In the genomic region with DNA sequence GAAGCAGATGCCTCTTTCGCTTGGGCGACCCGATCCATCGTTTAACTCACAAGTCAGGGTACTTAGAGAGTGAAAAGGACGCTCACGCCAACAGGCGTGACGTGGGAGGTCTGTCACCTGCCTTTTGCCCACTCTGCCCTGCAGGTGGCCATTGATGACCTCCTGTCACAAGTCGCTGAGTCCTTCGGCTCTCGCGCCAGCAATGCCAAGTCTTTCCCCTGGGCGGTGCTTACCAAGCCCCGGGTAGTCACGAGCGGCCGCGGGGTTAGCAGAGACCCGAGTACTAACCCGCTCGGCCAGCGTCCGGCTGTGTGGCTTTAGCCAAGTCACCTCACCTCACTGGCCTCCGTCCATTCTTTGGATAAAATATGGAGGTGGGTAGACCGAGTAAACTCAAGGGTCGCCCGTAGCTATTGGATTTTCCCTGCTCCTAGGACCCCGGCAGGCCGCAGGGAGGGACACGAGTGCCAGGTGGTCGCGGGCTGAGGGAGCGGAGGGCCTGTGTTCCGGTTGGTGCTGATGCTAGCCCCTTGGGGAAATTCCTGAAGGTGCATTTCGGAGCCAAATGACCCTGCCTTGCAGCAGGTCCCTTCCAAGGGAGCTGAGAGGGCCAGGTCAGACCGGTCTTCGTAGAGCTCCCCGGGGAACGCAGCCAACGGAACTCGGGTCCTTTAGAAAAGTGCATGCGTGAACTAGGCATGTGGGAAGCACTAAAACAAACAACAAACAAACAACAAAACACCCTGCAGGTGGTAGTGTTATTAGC, we compare ENCODE assay signal across 8 cellular contexts. TPM values are rescaled to one million over a fixed set of nuclear protein-coding genes. Genes with fewer than 3 reads are reported as not detected.
DNase-seq lines count a peak whose midpoint lies in the region; ATAC-seq lines count a peak whose summit lies in the region.

No MANE protein-coding gene starts in this region.

- H3K27ac ChIP-seq in right cardiac atrium (ENCODE audit: low read length) (no peak overlapping the region), rectal smooth muscle tissue (ENCODE audit: low read depth, low read length) (no peak overlapping the region)

- H3K27me3 ChIP-seq in right cardiac atrium (ENCODE audit: control insufficient read depth, insufficient read depth) (no peaks in the 10 kb centered on the region), rectal smooth muscle tissue (ENCODE audit: control insufficient read depth, insufficient read depth, low read length) (peaks cover 4% of the 10 kb centered on the region)

- no peaks in the 10 kb centered on the region for H3K9me3 Mint-ChIP-seq in activated naive CD8-positive, alpha-beta T cell treated with anti-CD3 and anti-CD28 coated beads, Interleukin-2, amount 50 U/mL, for 24 hours

- H3K36me3 ChIP-seq in rectal smooth muscle tissue (ENCODE audit: control insufficient read depth, insufficient read depth, low read length), result no peaks in the 10 kb centered on the region

- H3K4me3 ChIP-seq in right cardiac atrium (ENCODE audit: low read length) (peak overlapping the region; percentile 57), rectal smooth muscle tissue (ENCODE audit: low read length) (peak overlapping the region; percentile 91)

- no peaks in the 10 kb centered on the region for H3K36me3 Mint-ChIP-seq in activated naive CD8-positive, alpha-beta T cell treated with anti-CD3 and anti-CD28 coated beads, Interleukin-2, amount 50 U/mL, for 24 hours (ENCODE audit: low read depth)

- peak overlapping the region; percentile 16 for H3K9ac ChIP-seq in rectal smooth muscle tissue (ENCODE audit: low read length)

- WGBS in right cardiac atrium, result 2% methylated on average over 42 of the region's 42 CpGs

- DNase-seq in AG20443 (ENCODE audit: low spot score), result peak; percentile 21
- peak; percentile 90 for DNase-seq in NCI-H69 (lab: John Stamatoyannopoulos, UW)
- peak; percentile 22 for DNase-seq in activated naive CD8-positive, alpha-beta T cell treated with anti-CD3 and anti-CD28 coated beads, Interleukin-2, amount 50 U/mL, for 24 hours
- DNase-seq in right cardiac atrium, result peak; percentile 24 to 63 (median 60)
- no peak for DNase-seq in GM19238 (ENCODE audit: insufficient read length, low spot score)

- no peak overlapping the region for H3K27ac Mint-ChIP-seq in activated naive CD8-positive, alpha-beta T cell treated with anti-CD3 and anti-CD28 coated beads, Interleukin-2, amount 50 U/mL, for 24 hours

- H3K27me3 Mint-ChIP-seq in activated naive CD8-positive, alpha-beta T cell treated with anti-CD3 and anti-CD28 coated beads, Interleukin-2, amount 50 U/mL, for 24 hours, result peaks cover 49% of the 10 kb centered on the region

- H3K9me3 ChIP-seq in right cardiac atrium (ENCODE audit: control insufficient read depth, low read length), result no peaks in the 10 kb centered on the region

- H3K4me1 ChIP-seq in right cardiac atrium (ENCODE audit: control insufficient read depth, insufficient read depth, low read length) (peaks cover 4% of the 10 kb centered on the region), rectal smooth muscle tissue (ENCODE audit: control insufficient read depth, insufficient read depth, low read length) (peaks cover 6% of the 10 kb centered on the region)

- intact Hi-C loops in right cardiac atrium (cut with DNase I), result no loop called here

- peak overlapping the region; percentile 75 for H3K4me3 Mint-ChIP-seq in activated naive CD8-positive, alpha-beta T cell treated with anti-CD3 and anti-CD28 coated beads, Interleukin-2, amount 50 U/mL, for 24 hours

- peaks cover 20% of the 10 kb centered on the region for H3K4me1 Mint-ChIP-seq in activated naive CD8-positive, alpha-beta T cell treated with anti-CD3 and anti-CD28 coated beads, Interleukin-2, amount 50 U/mL, for 24 hours

- peak; percentile 52 for ATAC-seq in GM18511 (IDR thresholded peaks at IDR 0.05; ENCODE audit: unreplicated experiment)
- ATAC-seq in HG02973 (IDR thresholded peaks at IDR 0.05; ENCODE audit: unreplicated experiment), result peak; percentile 18
- no peak for ATAC-seq in activated naive CD8-positive, alpha-beta T cell treated with anti-CD3 and anti-CD28 coated beads, Interleukin-2, amount 50 U/mL, for 24 hours
- ATAC-seq in right cardiac atrium, result peak; percentile 70

RNA-seq across cellular contexts. Expression of a gene that starts 0.7 kb away (rescaled TPM):
- total RNA-seq in right cardiac atrium, result under 1 TPM; 0.45 to 0.57 (median 0.52) TPM
- polyA plus RNA-seq in right cardiac atrium, result 0.25 TPM
